Comparison of ENCODE assay signal across 8 cellular contexts in genomic region chr6:31836676-31837611, GRCh38. TPM values are rescaled to one million over a fixed set of nuclear protein-coding genes. Genes with fewer than 3 reads are reported as not detected.
DNase-seq lines count a peak whose midpoint lies in the region; ATAC-seq, FAIRE-seq and TF ChIP-seq lines count a peak whose summit lies in the region.

No MANE protein-coding gene starts in this region.

- no peak overlapping the region for H2AFZ ChIP-seq in osteoblast (ENCODE audit: low read length)

- ATAC-seq in HG02678 (IDR thresholded peaks at IDR 0.05; ENCODE audit: unreplicated experiment) (no peak), HG02938 (IDR thresholded peaks at IDR 0.05; ENCODE audit: unreplicated experiment) (no peak), GM18867 (IDR thresholded peaks at IDR 0.05; ENCODE audit: unreplicated experiment) (no peak)

- H3K9me3 ChIP-seq in osteoblast (ENCODE audit: low read depth, low read length), result no peaks in the 10 kb centered on the region

- peak overlapping the region; percentile 99 for H3K4me2 ChIP-seq in osteoblast (ENCODE audit: insufficient read depth, low read length)

- H3K36me3 ChIP-seq in osteoblast (ENCODE audit: insufficient read depth, low read length), result peaks cover 50% of the 10 kb centered on the region

- no peak for TF ChIP-seq CTCF in GM12864 (IDR thresholded peaks at IDR 0.05; ENCODE audit: low read depth, low read length, missing control alignments)
- TF ChIP-seq CTCF in osteoblast (IDR thresholded peaks at IDR 0.05; ENCODE audit: extremely low read depth, low read depth, low read length), result peak; percentile 18
- no peak for TF ChIP-seq CTCF in D721Med (IDR thresholded peaks at IDR 0.05; ENCODE audit: insufficient read depth, missing control alignments)

- no peaks in the 10 kb centered on the region for H3K27me3 ChIP-seq in osteoblast (ENCODE audit: insufficient read depth, low read length)

- no peak for FAIRE-seq in D721Med (lab: Jason Lieb, UNC)

- DNase-seq in GM12864 (ENCODE audit: low read depth) (no peak), RKO (ENCODE audit: low spot score) (peak; percentile 77), epithelial cell of prostate (ENCODE audit: low read depth, low spot score) (no peak), osteoblast (ENCODE audit: insufficient read length, low spot score, missing footprints) (peak; percentile 90), D721Med (ENCODE audit: insufficient read length, low spot score) (no peak)

- H3K4me3 ChIP-seq in GM12864 (ENCODE audit: low read depth, low read length) (peak overlapping the region; percentile 96), osteoblast (ENCODE audit: insufficient read depth, low read length) (peak overlapping the region; percentile 91)

- peaks cover 48% of the 10 kb centered on the region for H4K20me1 ChIP-seq in osteoblast (ENCODE audit: insufficient read depth, low read length)

- H3K27ac ChIP-seq in epithelial cell of prostate (peak overlapping the region; percentile 87), osteoblast (ENCODE audit: low read depth, low read length) (peak overlapping the region; percentile 100)

- peaks cover 40% of the 10 kb centered on the region for H3K79me2 ChIP-seq in osteoblast (ENCODE audit: insufficient read depth, low read length)

- peaks cover 34% of the 10 kb centered on the region for H3K4me1 ChIP-seq in osteoblast (ENCODE audit: insufficient read depth, low read length)

RNA-seq across cellular contexts. Expression of gene HSPA1B, which starts 9.4 kb away (rescaled TPM):
- total RNA-seq in osteoblast, result 45.7 and 59.7 TPM in 2 replicates

RNA-seq across cellular contexts. Expression of gene HSPA1A, which starts 21.6 kb away (rescaled TPM):
- total RNA-seq in osteoblast, result 33.3 and 36.9 TPM in 2 replicates

RNA-seq across cellular contexts. Expression of gene HSPA1L, which starts 21.9 kb away (rescaled TPM):
- total RNA-seq in osteoblast, result 0.29 and 0.72 TPM in 2 replicates

RNA-seq across cellular contexts. Expression of gene NEU1, which starts 25.7 kb away (rescaled TPM):
- 114 and 117 TPM in 2 replicates for total RNA-seq in osteoblast

RNA-seq across cellular contexts. Expression of gene LSM2, which starts 30.2 kb away (rescaled TPM):
- 18.3 and 22.4 TPM in 2 replicates for total RNA-seq in osteoblast

Comparison
In these comparisons a context has a peak if more than half of its experiments do, and no peak if none do; other contexts are left out.
1. DNase-seq: peak in RKO (single experiment) and osteoblast (single experiment); none in GM12864 (single experiment), epithelial cell of prostate (single experiment) and D721Med (single experiment).